ENCODE assay signal across 8 cellular contexts in genomic region chr1:12615916-12616708, GRCh38. TPM values are rescaled to one million over a fixed set of nuclear protein-coding genes. Genes with fewer than 3 reads are reported as not detected.
DNase-seq lines count a peak whose midpoint lies in the region; ATAC-seq and TF ChIP-seq lines count a peak whose summit lies in the region.

No MANE protein-coding gene starts in this region.

- no peak for TF ChIP-seq CTCF in esophagus muscularis mucosa (IDR thresholded peaks at IDR 0.05)

- peak; percentile 46 for DNase-seq in activated T-cell treated with anti-CD3 and anti-CD28 coated beads, Interleukin-2, amount 50 U/mL, for 1 hour
- DNase-seq in activated T-cell treated with anti-CD3 and anti-CD28 coated beads for 4 hours (no peak), T1000 (lab: John Stamatoyannopoulos, UW) (peak; percentile 38), esophagus muscularis mucosa (ENCODE audit: extremely low spot score) (no peak), myocyte (ENCODE audit: low read depth) (peak; percentile 68), NOMO-1 (lab: John Stamatoyannopoulos, UW; ENCODE audit: unreplicated experiment in 2 of 2) (no peak)

- ATAC-seq in GM21737 (IDR thresholded peaks at IDR 0.05; ENCODE audit: unreplicated experiment) (no peak), HG03159 (IDR thresholded peaks at IDR 0.05; ENCODE audit: unreplicated experiment) (no peak)

- no peak for TF ChIP-seq POLR2A in esophagus muscularis mucosa (IDR thresholded peaks at IDR 0.05; ENCODE audit: low read depth)

- peak overlapping the region; percentile 91 to 98 (median 95) for H3K27ac ChIP-seq in esophagus muscularis mucosa (replicated peaks in 1 of 4)

- 2% methylated on average over 10 of the region's 16 CpGs for WGBS in esophagus muscularis mucosa

- peaks cover 3 to 23% (median 21%) of the 10 kb centered on the region in 4 donors for H3K36me3 ChIP-seq in esophagus muscularis mucosa

- H3K4me3 ChIP-seq in esophagus muscularis mucosa = peak overlapping the region; percentile 71 to 97 (median 77)

- peaks cover 36 to 72% (median 70%) of the 10 kb centered on the region in 4 donors for H3K4me1 ChIP-seq in esophagus muscularis mucosa

- no peaks in the 10 kb centered on the region for H3K27me3 ChIP-seq in esophagus muscularis mucosa

- intact Hi-C loops in esophagus muscularis mucosa (cut with DNase I) = loop anchor here (2.0 to 5.0 kb wide), 3 partner anchors 15 to 209 kb away; no protein-coding TSS in a partner anchor

- H3K9me3 ChIP-seq in esophagus muscularis mucosa = no peaks in the 10 kb centered on the region

- TF ChIP-seq EP300 in esophagus muscularis mucosa (IDR thresholded peaks at IDR 0.05) = no peak

RNA-seq across cellular contexts. Expression of gene DHRS3, which starts 1.9 kb away (rescaled TPM):
- 100 to 1,000 TPM; 130 to 237 (median 200) TPM for total RNA-seq in esophagus muscularis mucosa
- 0.21 TPM in 1 of 2 replicates, not detected in the other for total RNA-seq in myocyte
- polyA plus RNA-seq in myocyte (2012) = 1.0 TPM

RNA-seq across cellular contexts. Expression of gene AADACL4, which starts 27.8 kb away (rescaled TPM):
- total RNA-seq in esophagus muscularis mucosa (not detected), myocyte (not detected in 2 replicates)
- polyA plus RNA-seq in myocyte (2012) = not detected

Comparison
In these comparisons a context has a peak if more than half of its experiments do, and no peak if none do; other contexts are left out.
1. DNase-seq: peak in activated T-cell treated with anti-CD3 and anti-CD28 coated beads, Interleukin-2, amount 50 U/mL, for 1 hour (single experiment), T1000 (single experiment) and myocyte (single experiment); none in activated T-cell treated with anti-CD3 and anti-CD28 coated beads for 4 hours (single experiment), esophagus muscularis mucosa (single experiment) and NOMO-1 (0 of 2).
2. RNA of gene DHRS3, which starts 1.9 kb away (total RNA-seq): 130 to 237 TPM in esophagus muscularis mucosa; 0.21 TPM in myocyte; every median in the first group is over 100 times any median in the second.